1 cellular context compared by ENCODE assay signal in the genomic region with DNA sequence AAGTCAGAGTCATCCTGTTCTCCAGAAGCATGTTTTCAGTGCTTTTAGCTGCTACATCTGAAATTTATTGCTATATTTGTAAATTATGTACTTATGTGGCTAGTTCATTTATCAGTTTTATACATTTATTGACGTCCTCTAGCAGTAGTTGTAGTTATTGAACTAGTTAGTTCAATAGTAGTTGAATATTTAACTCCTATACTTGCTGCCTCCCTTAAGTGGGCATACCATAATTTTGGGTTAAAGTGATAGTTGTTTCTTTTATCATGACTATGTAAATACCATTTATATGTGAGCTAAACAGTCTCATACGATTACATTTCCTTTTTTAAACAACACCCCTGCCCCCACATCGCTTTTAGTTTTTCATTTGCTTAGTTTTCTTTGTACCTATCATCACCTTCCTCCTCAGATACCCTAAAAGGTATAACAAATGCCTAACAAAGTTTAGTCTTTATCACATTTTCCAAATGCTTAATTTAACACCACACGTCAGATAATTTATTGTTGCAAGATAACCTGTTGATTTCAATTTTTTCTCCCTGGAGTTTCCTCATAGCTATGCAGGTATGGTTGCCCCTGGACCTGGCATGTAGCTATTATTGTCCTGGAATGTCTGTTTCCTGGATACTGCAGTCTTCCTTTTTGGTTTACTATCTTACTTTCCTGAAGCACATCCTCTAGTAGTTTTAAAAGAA.
TF ChIP-seq lines count a peak whose summit lies in the region.

No MANE protein-coding gene starts in this region.

TF ChIP-seq in endothelial cell of umbilical vein, 7 proteins besides CTCF, POLR2A, EP300 and RAD21:
- TF ChIP-seq FOS (IDR thresholded peaks at IDR 0.05; ENCODE audit: borderline replicate concordance, insufficient read depth, low read length) (no peak), GATA2 (IDR thresholded peaks at IDR 0.05; ENCODE audit: insufficient read depth, insufficient read length, low read depth, low read length) (no peak), JUN (IDR thresholded peaks at IDR 0.05; ENCODE audit: borderline replicate concordance, insufficient read depth, insufficient read length, low read depth) (no peak), EZH2 (IDR thresholded peaks at IDR 0.05; ENCODE audit: borderline replicate concordance, low read depth, low read length, severe bottlenecking) (no peak), MYC (IDR thresholded peaks at IDR 0.05; ENCODE audit: low read depth, low read length) (no peak), POLR2AphosphoS5 (IDR thresholded peaks at IDR 0.05; ENCODE audit: insufficient read depth, low read depth, low read length) (no peak)
- TF ChIP-seq, protein P1, sequence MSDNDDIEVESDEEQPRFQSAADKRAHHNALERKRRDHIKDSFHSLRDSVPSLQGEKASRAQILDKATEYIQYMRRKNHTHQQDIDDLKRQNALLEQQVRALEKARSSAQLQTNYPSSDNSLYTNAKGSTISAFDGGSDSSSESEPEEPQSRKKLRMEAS (IDR thresholded peaks at IDR 0.05; ENCODE audit: insufficient read depth, insufficient read length) = no peak
